ENCODE assay signal across 21 cellular contexts in the genomic region with DNA sequence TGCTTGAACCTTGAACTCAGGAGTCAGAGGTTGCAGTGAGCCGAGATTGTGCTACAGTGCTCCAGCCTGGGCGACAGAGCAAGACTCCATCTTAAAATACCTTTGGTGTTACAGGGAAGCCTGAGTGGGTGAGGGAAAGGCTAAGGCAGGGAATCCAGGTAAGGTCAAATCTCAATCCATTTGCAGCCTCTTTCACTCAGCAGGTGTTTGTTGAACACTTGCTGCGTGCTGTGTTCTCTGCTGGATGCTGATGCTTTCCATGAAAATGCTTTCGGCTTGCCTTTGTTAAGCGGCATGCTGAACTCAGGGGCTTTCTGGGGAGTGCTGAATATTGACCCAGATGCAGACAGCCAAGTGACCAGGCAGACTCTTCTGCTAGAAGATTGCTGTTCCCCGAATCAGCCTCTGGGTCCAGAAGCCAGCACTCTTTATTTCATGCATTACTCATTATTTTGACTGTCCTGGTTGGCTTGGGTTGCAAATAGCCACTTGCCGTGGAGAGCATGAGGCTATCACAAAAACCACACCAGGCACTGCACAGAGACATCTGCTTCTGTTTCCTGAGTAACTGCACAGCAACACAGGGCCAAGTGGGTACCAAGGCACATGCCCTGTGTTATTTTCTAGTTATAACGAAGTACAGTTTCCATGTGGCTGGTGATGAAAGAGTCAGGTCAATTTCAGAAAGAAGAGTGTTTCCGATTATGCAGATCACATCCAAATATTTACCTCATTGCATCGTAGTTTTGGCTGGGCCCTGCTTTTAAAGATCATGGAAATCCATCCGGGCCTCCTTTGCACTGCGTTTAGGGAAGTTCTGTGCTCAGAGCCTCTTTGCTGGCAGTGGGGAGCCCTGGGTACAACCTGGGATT.
DNase-seq lines count a peak whose midpoint lies in the region; ATAC-seq, FAIRE-seq and TF ChIP-seq lines count a peak whose summit lies in the region.
"Had no signal": no experiment of that assay in that cellular context is flagged by ENCODE, and none has a peak within 500 bp of the region (broad histone marks: within the 10 kb centered on the region; RNA-seq: fewer than 3 reads in every experiment).

No MANE protein-coding gene starts in this region.

- peak in 1 of 2 donors; percentile 29 for TF ChIP-seq RAD21 in liver (IDR thresholded peaks at IDR 0.05)
- no peak for TF ChIP-seq RAD21 in HepG2 (CRISPR knock-in tag; IDR thresholded peaks at IDR 0.05)

- no peak for TF ChIP-seq EP300 in HepG2 (IDR thresholded peaks at IDR 0.05; ENCODE audit: low read depth in 2 of 2, low read length in 2 of 2)
- no peak for TF ChIP-seq EP300 in HepG2 (CRISPR knock-in tag; IDR thresholded peaks at IDR 0.05; ENCODE audit: borderline replicate concordance)

- no TSS peak for BruUV-seq in HepG2 (replicated peaks; lab: Mats Ljungman, UMichigan)

- peaks cover 4% of the 10 kb centered on the region for H3K27me3 Mint-ChIP-seq in glutamatergic neuron (ENCODE audit: unreplicated experiment)
- H3K27me3 Mint-ChIP-seq: stimulated activated memory B cell treated with anti-CD40 and anti-IgM and Interleukin-4, amounts not matched to agents 10 μg/mL and 1 μg/mL and 100 μg/mL, for 72 hours had no signal

- H2AFZ ChIP-seq in HepG2 (ENCODE audit: low read length): no peak overlapping the region
- H2AFZ ChIP-seq: parathyroid adenoma had no signal

- H3K4me2 ChIP-seq in HepG2 (ENCODE audit: low read depth, low read length): no peak overlapping the region

- ATAC-seq in HepG2 (no peak), GM18907 (IDR thresholded peaks at IDR 0.05; ENCODE audit: unreplicated experiment) (no peak), HG03196 (IDR thresholded peaks at IDR 0.05; ENCODE audit: unreplicated experiment) (no peak)
- ATAC-seq: stimulated activated memory B cell treated with anti-CD40 and anti-IgM and Interleukin-4, amounts not matched to agents 10 μg/mL and 1 μg/mL and 100 μg/mL, for 72 hours had no signal

- 56% methylated on average over 12 of the region's 12 CpGs for WGBS in liver
- WGBS in HepG2 (ENCODE audit: low lambda C conversion rate): 55% methylated on average over 9 of the region's 12 CpGs

- intact Hi-C loops in HepG2 (cut with micrococcal nuclease; ENCODE audit: unreplicated experiment): no loop called here

- H3K4me1 Mint-ChIP-seq in glutamatergic neuron (ENCODE audit: low read depth, unreplicated experiment): peaks cover 34% of the 10 kb centered on the region
- H3K4me1 Mint-ChIP-seq: stimulated activated memory B cell treated with anti-CD40 and anti-IgM and Interleukin-4, amounts not matched to agents 10 μg/mL and 1 μg/mL and 100 μg/mL, for 72 hours had no signal

- TF ChIP-seq POLR2A in HepG2 (IDR thresholded peaks at IDR 0.05; ENCODE audit: insufficient read depth in 1 of 2, low read depth in 2 of 2, low read length in 2 of 2): no peak

- no peaks in the 10 kb centered on the region for H3K9me3 ChIP-seq in liver (ENCODE audit: control insufficient read depth in 4 of 4, low read length in 3 of 4)
- no peaks in the 10 kb centered on the region for H3K9me3 ChIP-seq in HepG2 (ENCODE audit: low read length)
- H3K9me3 ChIP-seq in effector memory CD4-positive, alpha-beta T cell (ENCODE audit: control insufficient read depth, low read length): no peaks in the 10 kb centered on the region
- H3K9me3 ChIP-seq: ascending aorta, colonic mucosa had no signal

- H3K4me3 Mint-ChIP-seq in glutamatergic neuron (ENCODE audit: unreplicated experiment): no peak overlapping the region
- H3K4me3 Mint-ChIP-seq: stimulated activated memory B cell treated with anti-CD40 and anti-IgM and Interleukin-4, amounts not matched to agents 10 μg/mL and 1 μg/mL and 100 μg/mL, for 72 hours; T-helper 1 cell treated with Interleukin-12 subunit alpha and Interleukin-12 subunit beta and Interleukin-4 antibody, amounts not matched to agents 30 μg/mL and 1 μg/mL, for 36 hours; type B pancreatic cell had no signal

- no peaks in the 10 kb centered on the region for H3K36me3 Mint-ChIP-seq in glutamatergic neuron (ENCODE audit: unreplicated experiment)
- H3K36me3 Mint-ChIP-seq: stimulated activated memory B cell treated with anti-CD40 and anti-IgM and Interleukin-4, amounts not matched to agents 10 μg/mL and 1 μg/mL and 100 μg/mL, for 72 hours; type B pancreatic cell had no signal

- no peak overlapping the region for H3K27ac Mint-ChIP-seq in glutamatergic neuron (ENCODE audit: unreplicated experiment)
- H3K27ac Mint-ChIP-seq: stimulated activated memory B cell treated with anti-CD40 and anti-IgM and Interleukin-4, amounts not matched to agents 10 μg/mL and 1 μg/mL and 100 μg/mL, for 72 hours; T-helper 1 cell treated with Interleukin-12 subunit alpha and Interleukin-12 subunit beta and Interleukin-4 antibody, amounts not matched to agents 30 μg/mL and 1 μg/mL, for 36 hours had no signal

- H3K9ac ChIP-seq in liver (ENCODE audit: low read depth in 1 of 2, low read length in 2 of 2): no peak overlapping the region
- no peak overlapping the region for H3K9ac ChIP-seq in HepG2 (ENCODE audit: insufficient read depth, low read depth, low read length)
- H3K9ac ChIP-seq: parathyroid adenoma had no signal

- CTCF ChIA-PET in HepG2 (lab: Yijun Ruan, JAX; ENCODE audit: low intra/inter-chr PET ratio, low total read pairs): no interaction called here

- H4K20me1 ChIP-seq in HepG2 (ENCODE audit: insufficient read depth, low read length): no peaks in the 10 kb centered on the region

- H3K79me2 ChIP-seq in HepG2 (ENCODE audit: insufficient read depth, low read length): no peaks in the 10 kb centered on the region
- H3K79me2 ChIP-seq: parathyroid adenoma had no signal

- peaks cover 10% of the 10 kb centered on the region for H3K9me3 Mint-ChIP-seq in glutamatergic neuron (ENCODE audit: unreplicated experiment)
- H3K9me3 Mint-ChIP-seq: T-helper 1 cell treated with Interleukin-12 subunit alpha and Interleukin-12 subunit beta and Interleukin-4 antibody, amounts not matched to agents 30 μg/mL and 1 μg/mL, for 36 hours; type B pancreatic cell had no signal

- TF ChIP-seq CTCF in liver (IDR thresholded peaks at IDR 0.05; ENCODE audit: low read depth, low read length, missing input control) (no peak), HepG2 (CRISPR knock-in tag; IDR thresholded peaks at IDR 0.05) (no peak), glutamatergic neuron (IDR thresholded peaks at IDR 0.05; ENCODE audit: partially characterized antibody, unreplicated experiment) (no peak)

- H3K4me3 ChIP-seq in liver (ENCODE audit: low read depth in 1 of 3, low read length in 3 of 3): no peak overlapping the region
- no peak overlapping the region for H3K4me3 ChIP-seq in HepG2 (replicated peaks in 1 of 3; ENCODE audit: insufficient read depth in 1 of 3, low read depth in 2 of 3, low read length in 3 of 3)
- no peak overlapping the region for H3K4me3 ChIP-seq in effector memory CD4-positive, alpha-beta T cell (ENCODE audit: insufficient read depth, low read depth, low read length, poor library complexity, severe bottlenecking)
- H3K4me3 ChIP-seq: ascending aorta, colonic mucosa, skin epidermis had no signal

- no peaks in the 10 kb centered on the region for H3K27me3 ChIP-seq in liver (ENCODE audit: control insufficient read depth in 4 of 4, insufficient read depth in 4 of 4, low read length in 3 of 4)
- H3K27me3 ChIP-seq in HepG2 (ENCODE audit: control insufficient read depth in 1 of 2, insufficient read depth in 2 of 2, low read length in 2 of 2): no peaks in the 10 kb centered on the region; a peak in 1 of 5 replicates
- no peaks in the 10 kb centered on the region for H3K27me3 ChIP-seq in effector memory CD4-positive, alpha-beta T cell (replicated peaks; ENCODE audit: control insufficient read depth, insufficient read depth, low read length, poor library complexity, severe bottlenecking)
- H3K27me3 ChIP-seq: ascending aorta, colonic mucosa had no signal

- POLR2A ChIA-PET in HepG2 (lab: Yijun Ruan, JAX): no interaction called here

- in situ Hi-C loops in HepG2 (cut with HindIII; ENCODE audit: extremely low pct_ligation_motif_present, low pct_unique_long_range_greater_than_20kb): no loop called here

- no peak for DNase-seq in HepG2 (ENCODE audit: low spot score)
- DNase-seq in NCI-H774 (lab: John Stamatoyannopoulos, UW): peak; percentile 21
- peak; percentile 94 for DNase-seq in iPS DF 4.7 (ENCODE audit: extremely low read depth, low spot score)
- DNase-seq in effector memory CD4-positive, alpha-beta T cell: no peak
- no peak for DNase-seq in glutamatergic neuron
- DNase-seq: ACHN; activated CD4-positive, CD25-positive, alpha-beta regulatory T cell treated with anti-CD3 and anti-CD28 coated beads, Interleukin-2, amount 50 U/mL, for 72 hours; activated gamma-delta T cell treated with Interleukin-2 at 50 U/mL for 16 hours; colonic mucosa; head of caudate nucleus; Kasumi-1; NCI-H1694 had no signal

- H3K36me3 ChIP-seq in liver (ENCODE audit: control insufficient read depth in 4 of 4, insufficient read depth in 3 of 4, low read depth in 1 of 4, low read length in 3 of 4) (no peaks in the 10 kb centered on the region), HepG2 (replicated peaks in 1 of 2; ENCODE audit: control insufficient read depth in 1 of 2, insufficient read depth in 2 of 2, low read length in 2 of 2) (no peaks in the 10 kb centered on the region)
- no peaks in the 10 kb centered on the region for H3K36me3 ChIP-seq in effector memory CD4-positive, alpha-beta T cell (ENCODE audit: control insufficient read depth, insufficient read depth, low read length)
- H3K36me3 ChIP-seq: ascending aorta, colonic mucosa had no signal

- no peak overlapping the region for H3K27ac ChIP-seq in liver (ENCODE audit: low read depth in 1 of 2, low read length in 2 of 2)
- H3K27ac ChIP-seq in HepG2 (ENCODE audit: extremely low read length, insufficient read depth, low read length): no peak overlapping the region
- H3K27ac ChIP-seq in effector memory CD4-positive, alpha-beta T cell (ENCODE audit: insufficient read depth, low read length, poor library complexity, severe bottlenecking): no peak overlapping the region
- H3K27ac ChIP-seq: colonic mucosa, parathyroid adenoma, skin epidermis had no signal

- FAIRE-seq in HepG2 (lab: Jason Lieb, UNC): no peak

- H3K4me1 ChIP-seq in liver (ENCODE audit: control insufficient read depth in 4 of 4, insufficient read depth in 4 of 4, low read length in 3 of 4) (peaks cover 0 to 14% (median 6%) of the 10 kb centered on the region in 4 donors), HepG2 (ENCODE audit: insufficient read depth, low read length) (no peaks in the 10 kb centered on the region)
- H3K4me1 ChIP-seq in effector memory CD4-positive, alpha-beta T cell (ENCODE audit: control insufficient read depth, insufficient read depth, low read length, poor library complexity, severe bottlenecking): no peaks in the 10 kb centered on the region
- H3K4me1 ChIP-seq: colonic mucosa, parathyroid adenoma had no signal

TF ChIP-seq in liver, 16 proteins besides CTCF, POLR2A, EP300 and RAD21 (continues in another document):
- TF ChIP-seq RXRA (IDR thresholded peaks at IDR 0.05): no peak
- no peak for TF ChIP-seq JUND (IDR thresholded peaks at IDR 0.05)
- TF ChIP-seq HNF4A (conservative IDR thresholded peaks at IDR 0.05): peak; percentile 10 to 14
- TF ChIP-seq FOXA1 (IDR thresholded peaks at IDR 0.05): no peak

TF ChIP-seq in HepG2, 621 proteins besides CTCF, POLR2A, EP300 and RAD21 (continues in another document):
- no peak for TF ChIP-seq ZNF883 (CRISPR knock-in tag; IDR thresholded peaks at IDR 0.05; ENCODE audit: not compliant biosample characterization)
- no peak for TF ChIP-seq ZNF589 (CRISPR knock-in tag; conservative IDR thresholded peaks at IDR 0.05)
- no peak for TF ChIP-seq ZNF563 (CRISPR knock-in tag; IDR thresholded peaks at IDR 0.05)

Comparison
In these comparisons a context has a peak if more than half of its experiments do, and no peak if none do; other contexts are left out.
1. DNase-seq: peak in NCI-H774 (single experiment) and iPS DF 4.7 (single experiment); none in HepG2 (single experiment), effector memory CD4-positive, alpha-beta T cell (0 of 3) and glutamatergic neuron (single experiment).